Comparison of ENCODE assay signal across 16 cellular contexts in the genomic region with DNA sequence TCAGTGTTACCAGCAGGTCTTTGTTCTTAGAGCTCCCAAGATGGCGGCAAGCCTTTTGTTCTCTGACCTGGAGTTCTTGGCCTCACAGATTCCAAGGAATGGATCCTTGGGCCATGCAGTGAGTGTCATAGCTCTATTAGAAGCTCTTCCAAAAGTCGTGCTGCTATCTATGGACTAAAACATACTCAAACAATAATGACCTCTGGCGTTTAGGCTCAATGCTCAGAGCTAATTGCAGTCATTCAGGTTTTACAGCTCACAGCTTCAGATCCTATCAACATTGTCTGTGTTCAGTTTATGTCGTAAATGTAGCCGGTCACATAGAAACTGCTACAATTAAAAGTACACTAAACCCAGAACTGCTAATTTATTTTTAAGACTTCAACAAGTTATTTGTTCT. TPM values are rescaled to one million over a fixed set of nuclear protein-coding genes. Genes with fewer than 3 reads are reported as not detected.
"Had no signal": no experiment of that assay in that cellular context is flagged by ENCODE, and none has a peak within 500 bp of the region (broad histone marks: within the 10 kb centered on the region; RNA-seq: fewer than 3 reads in every experiment).

No MANE protein-coding gene starts in this region.

- H3K36me3 ChIP-seq: cardiac muscle cell, sigmoid colon, vagina had no signal

- H3K4me1 ChIP-seq: psoas muscle, sigmoid colon, vagina had no signal

- DNase-seq: activated CD4-positive, alpha-beta T cell treated with anti-CD3 and anti-CD28 coated beads for 48 hours; activated naive CD4-positive, alpha-beta T cell treated with Interleukin-2 at 50 U/mL for 16 hours; activated naive CD8-positive, alpha-beta T cell treated with anti-CD3 and anti-CD28 coated beads, Interleukin-2, amount 50 U/mL, for 24 hours; hippocampal formation; left cardiac atrium; psoas muscle; sigmoid colon; stimulated activated CD4-positive, alpha-beta T cell treated with anti-CD3 and anti-CD28 coated beads, Interleukin-2, amount 100 ng/mL, for 48 hours; stimulated activated naive CD4-positive, alpha-beta T cell treated with Interleukin-2 at 50 U/mL for 16 hours had no signal

- H3K4me3 ChIP-seq: cardiac muscle cell, lung, psoas muscle, sigmoid colon, vagina had no signal

- H3K27ac ChIP-seq: cardiac muscle cell, psoas muscle, sigmoid colon, vagina had no signal

- ATAC-seq: activated naive CD8-positive, alpha-beta T cell treated with anti-CD3 and anti-CD28 coated beads, Interleukin-2, amount 50 U/mL, for 24 hours; left cardiac atrium; psoas muscle; WTC11 had no signal

- H3K27me3 ChIP-seq: cardiac muscle cell, sigmoid colon, vagina had no signal

- H3K9me3 ChIP-seq: sigmoid colon, vagina had no signal

RNA-seq across cellular contexts. Expression of gene CCRL2, which starts 22.2 kb away (rescaled TPM):
- total RNA-seq: astrocyte, vagina, WTC11 had no signal

RNA-seq across cellular contexts. Expression of gene LTF, which starts 35.5 kb away (rescaled TPM):
- total RNA-seq: astrocyte, cardiac muscle cell, vagina had no signal

RNA-seq across cellular contexts. Expression of gene CCR5, which starts 58.5 kb away (rescaled TPM):
- total RNA-seq: astrocyte, cardiac muscle cell, osteoblast, temporal lobe, WTC11 had no signal
